1 cellular context compared by ENCODE assay signal in the genomic region with DNA sequence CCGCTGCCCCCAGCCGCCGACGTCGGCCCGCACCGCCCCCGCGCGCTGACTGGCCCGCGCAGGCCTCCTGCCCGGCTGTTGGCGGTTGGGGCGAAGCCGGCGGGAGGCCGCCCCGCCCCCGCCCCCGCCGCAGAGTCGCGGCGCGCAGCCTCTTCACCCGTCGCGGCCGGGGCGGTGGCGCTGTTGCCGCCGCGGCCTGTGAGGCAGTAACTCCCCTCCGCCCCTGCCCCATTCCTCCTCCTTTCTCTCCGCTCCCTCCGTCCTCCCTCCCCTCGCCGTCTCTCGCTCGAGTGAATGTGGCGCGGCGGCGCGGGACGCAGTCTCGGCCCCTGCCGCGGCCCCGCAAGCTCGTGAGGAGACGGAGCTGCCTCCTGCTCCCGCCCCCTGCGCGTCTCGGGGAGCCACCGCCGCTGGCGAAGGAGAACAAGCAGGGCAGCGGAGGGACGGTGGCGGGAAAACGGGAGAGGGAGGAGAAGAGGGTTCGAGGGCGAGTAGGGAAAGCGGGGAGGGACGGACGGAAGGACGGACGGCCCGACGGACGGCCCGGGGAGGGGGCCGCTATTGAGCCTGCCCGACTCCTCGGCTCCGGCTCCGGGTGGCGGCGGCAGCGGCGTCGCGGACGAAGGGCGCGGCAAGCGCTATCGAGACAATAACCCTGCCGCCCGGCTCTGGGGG.
TF ChIP-seq lines count a peak whose summit lies in the region.

No MANE protein-coding gene starts in this region.

TF ChIP-seq in HepG2, 621 proteins besides CTCF, POLR2A, EP300 and RAD21 (continued from another document and continues in another):
- TF ChIP-seq ZNF441 (CRISPR knock-in tag; IDR thresholded peaks at IDR 0.05; ENCODE audit: borderline replicate concordance) (peak; percentile 61; the same call in 1 of the 2 replicates), CC2D1A (CRISPR knock-in tag; IDR thresholded peaks at IDR 0.05) (no peak), ARNT (IDR thresholded peaks at IDR 0.05) (no peak), RXRA (CRISPR knock-in tag; IDR thresholded peaks at IDR 0.05) (peak; percentile 59), ERF (CRISPR knock-in tag; IDR thresholded peaks at IDR 0.05) (peak; percentile 76; the same call in 1 of the 2 replicates), ZNF577 (CRISPR knock-in tag; IDR thresholded peaks at IDR 0.05; ENCODE audit: borderline replicate concordance, low read depth) (no peak), ZNF224 (CRISPR knock-in tag; IDR thresholded peaks at IDR 0.05) (no peak), ZNF124 (CRISPR knock-in tag; IDR thresholded peaks at IDR 0.05) (0 out of 2 replicates have a peak, but pooled peaks have one; percentile 25), ZBTB21 (CRISPR knock-in tag; IDR thresholded peaks at IDR 0.05) (no peak), RFX1 (IDR thresholded peaks at IDR 0.05) (no peak), GABPA (IDR thresholded peaks at IDR 0.05; ENCODE audit: low read depth, low read length) (no peak), GABPA (CRISPR knock-in tag; IDR thresholded peaks at IDR 0.05; ENCODE audit: low read depth) (no peak), ZNF251 (CRISPR knock-in tag; IDR thresholded peaks at IDR 0.05) (no peak), KLF9 (CRISPR knock-in tag; IDR thresholded peaks at IDR 0.05; ENCODE audit: low read depth) (no peak), ZBTB1 (CRISPR knock-in tag; IDR thresholded peaks at IDR 0.05; ENCODE audit: borderline replicate concordance) (no peak; the same call in 1 of the 2 replicates), PPARG (CRISPR knock-in tag; conservative IDR thresholded peaks at IDR 0.05) (0 out of 2 replicates have a peak, but pooled peaks have one; percentile 23), SRY (CRISPR knock-in tag; IDR thresholded peaks at IDR 0.05) (no peak), ZNF749 (CRISPR knock-in tag; IDR thresholded peaks at IDR 0.05; ENCODE audit: borderline replicate concordance) (no peak; the same call in 1 of the 2 replicates), BHLHE40 (IDR thresholded peaks at IDR 0.05; ENCODE audit: low read length) (no peak), FIP1L1 (IDR thresholded peaks at IDR 0.05; ENCODE audit: borderline replicate concordance, insufficient read depth, low read depth, low read length) (no peak), ELF4 (CRISPR knock-in tag; IDR thresholded peaks at IDR 0.05; ENCODE audit: borderline replicate concordance) (no peak), ZNF773 (CRISPR knock-in tag; IDR thresholded peaks at IDR 0.05; ENCODE audit: borderline replicate concordance) (no peak), GATAD1 (CRISPR knock-in tag; IDR thresholded peaks at IDR 0.05) (0 out of 2 replicates have a peak, but pooled peaks have one; percentile 34), DNMT3B (CRISPR knock-in tag; conservative IDR thresholded peaks at IDR 0.05) (no peak; the same call in 1 of the 2 replicates), ZBTB42 (CRISPR knock-in tag; IDR thresholded peaks at IDR 0.05) (peak; percentile 59; the same call in 1 of the 2 replicates), ZNF264 (CRISPR knock-in tag; IDR thresholded peaks at IDR 0.05) (no peak; the same call in 1 of the 2 replicates), ZFP36L2 (CRISPR knock-in tag; IDR thresholded peaks at IDR 0.05) (no peak), ZBTB7B (CRISPR knock-in tag; IDR thresholded peaks at IDR 0.05) (no peak), ZNF143 (CRISPR knock-in tag; IDR thresholded peaks at IDR 0.05) (0 out of 2 replicates have a peak, but pooled peaks have one; percentile 25), ZNF207 (IDR thresholded peaks at IDR 0.05; ENCODE audit: borderline replicate concordance) (no peak), NFKBIZ (CRISPR knock-in tag; IDR thresholded peaks at IDR 0.05) (no peak), NFRKB (IDR thresholded peaks at IDR 0.05) (no peak), ZNF160 (CRISPR knock-in tag; IDR thresholded peaks at IDR 0.05) (no peak), ZNF12 (CRISPR knock-in tag; IDR thresholded peaks at IDR 0.05) (no peak), ZSCAN20 (CRISPR knock-in tag; IDR thresholded peaks at IDR 0.05; ENCODE audit: borderline replicate concordance) (no peak)
- TF ChIP-seq, protein P1, sequence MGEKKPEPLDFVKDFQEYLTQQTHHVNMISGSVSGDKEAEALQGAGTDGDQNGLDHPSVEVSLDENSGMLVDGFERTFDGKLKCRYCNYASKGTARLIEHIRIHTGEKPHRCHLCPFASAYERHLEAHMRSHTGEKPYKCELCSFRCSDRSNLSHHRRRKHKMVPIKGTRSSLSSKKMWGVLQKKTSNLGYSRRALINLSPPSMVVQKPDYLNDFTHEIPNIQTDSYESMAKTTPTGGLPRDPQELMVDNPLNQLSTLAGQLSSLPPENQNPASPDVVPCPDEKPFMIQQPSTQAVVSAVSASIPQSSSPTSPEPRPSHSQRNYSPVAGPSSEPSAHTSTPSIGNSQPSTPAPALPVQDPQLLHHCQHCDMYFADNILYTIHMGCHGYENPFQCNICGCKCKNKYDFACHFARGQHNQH (CRISPR knock-in tag; IDR thresholded peaks at IDR 0.05) = peak; percentile 72
- TF ChIP-seq, protein P2, sequence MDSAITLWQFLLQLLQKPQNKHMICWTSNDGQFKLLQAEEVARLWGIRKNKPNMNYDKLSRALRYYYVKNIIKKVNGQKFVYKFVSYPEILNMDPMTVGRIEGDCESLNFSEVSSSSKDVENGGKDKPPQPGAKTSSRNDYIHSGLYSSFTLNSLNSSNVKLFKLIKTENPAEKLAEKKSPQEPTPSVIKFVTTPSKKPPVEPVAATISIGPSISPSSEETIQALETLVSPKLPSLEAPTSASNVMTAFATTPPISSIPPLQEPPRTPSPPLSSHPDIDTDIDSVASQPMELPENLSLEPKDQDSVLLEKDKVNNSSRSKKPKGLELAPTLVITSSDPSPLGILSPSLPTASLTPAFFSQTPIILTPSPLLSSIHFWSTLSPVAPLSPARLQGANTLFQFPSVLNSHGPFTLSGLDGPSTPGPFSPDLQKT (CRISPR knock-in tag; IDR thresholded peaks at IDR 0.05; ENCODE audit: borderline replicate concordance) = no peak
- TF ChIP-seq, protein P3, sequence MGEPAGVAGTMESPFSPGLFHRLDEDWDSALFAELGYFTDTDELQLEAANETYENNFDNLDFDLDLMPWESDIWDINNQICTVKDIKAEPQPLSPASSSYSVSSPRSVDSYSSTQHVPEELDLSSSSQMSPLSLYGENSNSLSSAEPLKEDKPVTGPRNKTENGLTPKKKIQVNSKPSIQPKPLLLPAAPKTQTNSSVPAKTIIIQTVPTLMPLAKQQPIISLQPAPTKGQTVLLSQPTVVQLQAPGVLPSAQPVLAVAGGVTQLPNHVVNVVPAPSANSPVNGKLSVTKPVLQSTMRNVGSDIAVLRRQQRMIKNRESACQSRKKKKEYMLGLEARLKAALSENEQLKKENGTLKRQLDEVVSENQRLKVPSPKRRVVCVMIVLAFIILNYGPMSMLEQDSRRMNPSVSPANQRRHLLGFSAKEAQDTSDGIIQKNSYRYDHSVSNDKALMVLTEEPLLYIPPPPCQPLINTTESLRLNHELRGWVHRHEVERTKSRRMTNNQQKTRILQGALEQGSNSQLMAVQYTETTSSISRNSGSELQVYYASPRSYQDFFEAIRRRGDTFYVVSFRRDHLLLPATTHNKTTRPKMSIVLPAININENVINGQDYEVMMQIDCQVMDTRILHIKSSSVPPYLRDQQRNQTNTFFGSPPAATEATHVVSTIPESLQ (CRISPR knock-in tag; conservative IDR thresholded peaks at IDR 0.05) = no peak; the same call in 1 of the 2 replicates
- TF ChIP-seq, protein P4, sequence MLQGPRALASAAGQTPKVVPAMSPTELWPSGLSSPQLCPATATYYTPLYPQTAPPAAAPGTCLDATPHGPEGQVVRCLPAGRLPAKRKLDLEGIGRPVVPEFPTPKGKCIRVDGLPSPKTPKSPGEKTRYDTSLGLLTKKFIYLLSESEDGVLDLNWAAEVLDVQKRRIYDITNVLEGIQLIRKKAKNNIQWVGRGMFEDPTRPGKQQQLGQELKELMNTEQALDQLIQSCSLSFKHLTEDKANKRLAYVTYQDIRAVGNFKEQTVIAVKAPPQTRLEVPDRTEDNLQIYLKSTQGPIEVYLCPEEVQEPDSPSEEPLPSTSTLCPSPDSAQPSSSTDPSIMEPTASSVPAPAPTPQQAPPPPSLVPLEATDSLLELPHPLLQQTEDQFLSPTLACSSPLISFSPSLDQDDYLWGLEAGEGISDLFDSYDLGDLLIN (CRISPR knock-in tag; IDR thresholded peaks at IDR 0.05; ENCODE audit: borderline replicate concordance) = no peak
- TF ChIP-seq, protein P5, sequence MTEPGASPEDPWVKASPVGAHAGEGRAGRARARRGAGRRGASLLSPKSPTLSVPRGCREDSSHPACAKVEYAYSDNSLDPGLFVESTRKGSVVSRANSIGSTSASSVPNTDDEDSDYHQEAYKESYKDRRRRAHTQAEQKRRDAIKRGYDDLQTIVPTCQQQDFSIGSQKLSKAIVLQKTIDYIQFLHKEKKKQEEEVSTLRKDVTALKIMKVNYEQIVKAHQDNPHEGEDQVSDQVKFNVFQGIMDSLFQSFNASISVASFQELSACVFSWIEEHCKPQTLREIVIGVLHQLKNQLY (CRISPR knock-in tag; IDR thresholded peaks at IDR 0.05) = no peak
- TF ChIP-seq, protein P6, sequence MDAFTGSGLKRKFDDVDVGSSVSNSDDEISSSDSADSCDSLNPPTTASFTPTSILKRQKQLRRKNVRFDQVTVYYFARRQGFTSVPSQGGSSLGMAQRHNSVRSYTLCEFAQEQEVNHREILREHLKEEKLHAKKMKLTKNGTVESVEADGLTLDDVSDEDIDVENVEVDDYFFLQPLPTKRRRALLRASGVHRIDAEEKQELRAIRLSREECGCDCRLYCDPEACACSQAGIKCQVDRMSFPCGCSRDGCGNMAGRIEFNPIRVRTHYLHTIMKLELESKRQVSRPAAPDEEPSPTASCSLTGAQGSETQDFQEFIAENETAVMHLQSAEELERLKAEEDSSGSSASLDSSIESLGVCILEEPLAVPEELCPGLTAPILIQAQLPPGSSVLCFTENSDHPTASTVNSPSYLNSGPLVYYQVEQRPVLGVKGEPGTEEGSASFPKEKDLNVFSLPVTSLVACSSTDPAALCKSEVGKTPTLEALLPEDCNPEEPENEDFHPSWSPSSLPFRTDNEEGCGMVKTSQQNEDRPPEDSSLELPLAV (CRISPR knock-in tag; conservative IDR thresholded peaks at IDR 0.05; ENCODE audit: low read depth) = no peak
- TF ChIP-seq, protein P7, sequence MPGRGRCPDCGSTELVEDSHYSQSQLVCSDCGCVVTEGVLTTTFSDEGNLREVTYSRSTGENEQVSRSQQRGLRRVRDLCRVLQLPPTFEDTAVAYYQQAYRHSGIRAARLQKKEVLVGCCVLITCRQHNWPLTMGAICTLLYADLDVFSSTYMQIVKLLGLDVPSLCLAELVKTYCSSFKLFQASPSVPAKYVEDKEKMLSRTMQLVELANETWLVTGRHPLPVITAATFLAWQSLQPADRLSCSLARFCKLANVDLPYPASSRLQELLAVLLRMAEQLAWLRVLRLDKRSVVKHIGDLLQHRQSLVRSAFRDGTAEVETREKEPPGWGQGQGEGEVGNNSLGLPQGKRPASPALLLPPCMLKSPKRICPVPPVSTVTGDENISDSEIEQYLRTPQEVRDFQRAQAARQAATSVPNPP (CRISPR knock-in tag; IDR thresholded peaks at IDR 0.05) = no peak
- TF ChIP-seq, protein P8, sequence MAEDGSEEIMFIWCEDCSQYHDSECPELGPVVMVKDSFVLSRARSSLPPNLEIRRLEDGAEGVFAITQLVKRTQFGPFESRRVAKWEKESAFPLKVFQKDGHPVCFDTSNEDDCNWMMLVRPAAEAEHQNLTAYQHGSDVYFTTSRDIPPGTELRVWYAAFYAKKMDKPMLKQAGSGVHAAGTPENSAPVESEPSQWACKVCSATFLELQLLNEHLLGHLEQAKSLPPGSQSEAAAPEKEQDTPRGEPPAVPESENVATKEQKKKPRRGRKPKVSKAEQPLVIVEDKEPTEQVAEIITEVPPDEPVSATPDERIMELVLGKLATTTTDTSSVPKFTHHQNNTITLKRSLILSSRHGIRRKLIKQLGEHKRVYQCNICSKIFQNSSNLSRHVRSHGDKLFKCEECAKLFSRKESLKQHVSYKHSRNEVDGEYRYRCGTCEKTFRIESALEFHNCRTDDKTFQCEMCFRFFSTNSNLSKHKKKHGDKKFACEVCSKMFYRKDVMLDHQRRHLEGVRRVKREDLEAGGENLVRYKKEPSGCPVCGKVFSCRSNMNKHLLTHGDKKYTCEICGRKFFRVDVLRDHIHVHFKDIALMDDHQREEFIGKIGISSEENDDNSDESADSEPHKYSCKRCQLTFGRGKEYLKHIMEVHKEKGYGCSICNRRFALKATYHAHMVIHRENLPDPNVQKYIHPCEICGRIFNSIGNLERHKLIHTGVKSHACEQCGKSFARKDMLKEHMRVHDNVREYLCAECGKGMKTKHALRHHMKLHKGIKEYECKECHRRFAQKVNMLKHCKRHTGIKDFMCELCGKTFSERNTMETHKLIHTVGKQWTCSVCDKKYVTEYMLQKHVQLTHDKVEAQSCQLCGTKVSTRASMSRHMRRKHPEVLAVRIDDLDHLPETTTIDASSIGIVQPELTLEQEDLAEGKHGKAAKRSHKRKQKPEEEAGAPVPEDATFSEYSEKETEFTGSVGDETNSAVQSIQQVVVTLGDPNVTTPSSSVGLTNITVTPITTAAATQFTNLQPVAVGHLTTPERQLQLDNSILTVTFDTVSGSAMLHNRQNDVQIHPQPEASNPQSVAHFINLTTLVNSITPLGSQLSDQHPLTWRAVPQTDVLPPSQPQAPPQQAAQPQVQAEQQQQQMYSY (CRISPR knock-in tag; IDR thresholded peaks at IDR 0.05) = no peak
- TF ChIP-seq, protein P9, sequence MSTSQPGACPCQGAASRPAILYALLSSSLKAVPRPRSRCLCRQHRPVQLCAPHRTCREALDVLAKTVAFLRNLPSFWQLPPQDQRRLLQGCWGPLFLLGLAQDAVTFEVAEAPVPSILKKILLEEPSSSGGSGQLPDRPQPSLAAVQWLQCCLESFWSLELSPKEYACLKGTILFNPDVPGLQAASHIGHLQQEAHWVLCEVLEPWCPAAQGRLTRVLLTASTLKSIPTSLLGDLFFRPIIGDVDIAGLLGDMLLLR (CRISPR knock-in tag; IDR thresholded peaks at IDR 0.05) = no peak
- TF ChIP-seq, protein P10, sequence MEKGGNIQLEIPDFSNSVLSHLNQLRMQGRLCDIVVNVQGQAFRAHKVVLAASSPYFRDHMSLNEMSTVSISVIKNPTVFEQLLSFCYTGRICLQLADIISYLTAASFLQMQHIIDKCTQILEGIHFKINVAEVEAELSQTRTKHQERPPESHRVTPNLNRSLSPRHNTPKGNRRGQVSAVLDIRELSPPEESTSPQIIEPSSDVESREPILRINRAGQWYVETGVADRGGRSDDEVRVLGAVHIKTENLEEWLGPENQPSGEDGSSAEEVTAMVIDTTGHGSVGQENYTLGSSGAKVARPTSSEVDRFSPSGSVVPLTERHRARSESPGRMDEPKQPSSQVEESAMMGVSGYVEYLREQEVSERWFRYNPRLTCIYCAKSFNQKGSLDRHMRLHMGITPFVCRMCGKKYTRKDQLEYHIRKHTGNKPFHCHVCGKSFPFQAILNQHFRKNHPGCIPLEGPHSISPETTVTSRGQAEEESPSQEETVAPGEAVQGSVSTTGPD (CRISPR knock-in tag; IDR thresholded peaks at IDR 0.05) = no peak
- TF ChIP-seq, protein P11, sequence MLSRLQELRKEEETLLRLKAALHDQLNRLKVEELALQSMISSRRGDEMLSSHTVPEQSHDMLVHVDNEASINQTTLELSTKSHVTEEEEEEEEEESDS (CRISPR knock-in tag; IDR thresholded peaks at IDR 0.05; ENCODE audit: borderline replicate concordance) = no peak
- TF ChIP-seq, protein P12, sequence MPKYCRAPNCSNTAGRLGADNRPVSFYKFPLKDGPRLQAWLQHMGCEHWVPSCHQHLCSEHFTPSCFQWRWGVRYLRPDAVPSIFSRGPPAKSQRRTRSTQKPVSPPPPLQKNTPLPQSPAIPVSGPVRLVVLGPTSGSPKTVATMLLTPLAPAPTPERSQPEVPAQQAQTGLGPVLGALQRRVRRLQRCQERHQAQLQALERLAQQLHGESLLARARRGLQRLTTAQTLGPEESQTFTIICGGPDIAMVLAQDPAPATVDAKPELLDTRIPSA (CRISPR knock-in tag; IDR thresholded peaks at IDR 0.05; ENCODE audit: borderline replicate concordance) = 0 out of 2 replicates have a peak, but pooled peaks have one; percentile 86
